7 cellular contexts compared by ENCODE assay signal in genomic region chr3:60185161-60185560, GRCh38.
"Had no signal": no experiment of that assay in that cellular context is flagged by ENCODE, and none has a peak within 500 bp of the region (broad histone marks: within the 10 kb centered on the region; RNA-seq: fewer than 3 reads in every experiment).

No MANE protein-coding gene starts in this region.

- DNase-seq: GDM1, GF-D8 had no signal

- FAIRE-seq: G401.6, GM12878, GM12891, GM12892, GM18507 had no signal

- ATAC-seq: GM12878 had no signal

- H3K4me3 ChIP-seq: GM12878 had no signal
